Comparison of ENCODE assay signal across 6 cellular contexts in genomic region chr19:14551134-14552007, GRCh38. TPM values are rescaled to one million over a fixed set of nuclear protein-coding genes. Genes with fewer than 3 reads are reported as not detected.
DNase-seq lines count a peak whose midpoint lies in the region; ATAC-seq and TF ChIP-seq lines count a peak whose summit lies in the region.
"Not testable (repeated sequence)": the region's sequence is repeated elsewhere in the genome, so short reads cannot be mapped to it uniquely, and the experiment has no call there.

No MANE protein-coding gene starts in this region.

- not testable (repeated sequence) for H2BK120ac ChIP-seq in mesendoderm (ENCODE audit: low read depth, low read length)

- WGBS in mesendoderm (ENCODE audit: extremely low coverage, insufficient coverage, low lambda C conversion rate) = no CpG with 5 or more reads among the region's 13 CpGs

- peaks cover 20% of the 10 kb centered on the region for H3K36me3 ChIP-seq in DND-41 (ENCODE audit: insufficient read depth, low read length)
- not testable (repeated sequence) for H3K36me3 ChIP-seq in mesendoderm (ENCODE audit: control insufficient read depth, insufficient read depth, low read length)

- H3K79me1 ChIP-seq in mesendoderm (ENCODE audit: low read length) = not testable (repeated sequence)

- not testable (repeated sequence) for H3K27ac ChIP-seq in DND-41 (ENCODE audit: low read length); mesendoderm (ENCODE audit: low read depth, low read length)

- H4K8ac ChIP-seq in mesendoderm (ENCODE audit: low read depth, low read length) = not testable (repeated sequence)

- H3K4me3 ChIP-seq in DND-41 (ENCODE audit: low read depth in 1 of 2, low read length in 2 of 2); mesendoderm (ENCODE audit: low read length): not testable (repeated sequence)

- H2BK5ac ChIP-seq in mesendoderm (ENCODE audit: low read length) = not testable (repeated sequence)

- H3K56ac ChIP-seq in mesendoderm (ENCODE audit: low read length) = not testable (repeated sequence)

- not testable (repeated sequence) for H3K27me3 ChIP-seq in DND-41 (ENCODE audit: insufficient read depth, low read length, poor library complexity); mesendoderm (ENCODE audit: insufficient read depth, low read length, poor library complexity)

- not testable (repeated sequence) for H3K23ac ChIP-seq in mesendoderm (ENCODE audit: low read length)

- not testable (repeated sequence) for H3K9me3 ChIP-seq in DND-41 (ENCODE audit: insufficient read depth, low read length, severe bottlenecking)

- peaks cover 60% of the 10 kb centered on the region for H4K20me1 ChIP-seq in DND-41 (ENCODE audit: insufficient read depth, low read length)

- H3K4me2 ChIP-seq in DND-41 (ENCODE audit: insufficient read depth, low read length); mesendoderm (ENCODE audit: low read length): not testable (repeated sequence)

- not testable (repeated sequence) for H3K9ac ChIP-seq in DND-41 (ENCODE audit: low read depth, low read length)
- peak overlapping the region; percentile 29 for H3K9ac ChIP-seq in mesendoderm (ENCODE audit: low read length)

- not testable (repeated sequence) for H2BK15ac ChIP-seq in mesendoderm (replicated peaks; ENCODE audit: low read depth)

- not testable (repeated sequence) for H3K4me1 ChIP-seq in DND-41 (ENCODE audit: insufficient read depth, low read length); mesendoderm (ENCODE audit: control insufficient read depth, low read depth, low read length)

- peak; percentile 89 for ATAC-seq in DND-41 (ENCODE audit: insufficient read depth, low read depth)

- H4K5ac ChIP-seq in mesendoderm (ENCODE audit: low read length) = not testable (repeated sequence)

- H2AFZ ChIP-seq in DND-41 (ENCODE audit: low read depth, low read length) = not testable (repeated sequence)

- H3K4ac ChIP-seq in mesendoderm (ENCODE audit: low read depth, low read length) = not testable (repeated sequence)

- H3K79me2 ChIP-seq in DND-41 (ENCODE audit: insufficient read depth, low read length) = peaks cover 86% of the 10 kb centered on the region
- not testable (repeated sequence) for H3K79me2 ChIP-seq in mesendoderm (ENCODE audit: control insufficient read depth, insufficient read depth, low read length)

- not testable (repeated sequence) for H2AK5ac ChIP-seq in mesendoderm (ENCODE audit: low read length)

- TF ChIP-seq CTCF in DND-41 (IDR thresholded peaks at IDR 0.05; ENCODE audit: borderline replicate concordance, extremely low read depth, low read length, poor library complexity, severe bottlenecking) = peak; percentile 32

- DNase-seq in DND-41 (peak; percentile 67), NCI-H1694 (lab: John Stamatoyannopoulos, UW) (peak; percentile 23), cerebellar cortex (ENCODE audit: low spot score) (peak; percentile 71), mesendoderm (peak; percentile 90)
- peak; percentile 70 to 71 for DNase-seq in activated CD4-positive, alpha-beta T cell treated with anti-CD3 and anti-CD28 coated beads for 4 hours
- DNase-seq in stimulated activated CD8-positive, alpha-beta memory T cell treated with anti-CD3 and anti-CD28 coated beads, Interleukin-15, amount 100 ng/mL, for 48 hours (ENCODE audit: low read depth in 2 of 2) = peak; percentile 44 to 61

- not testable (repeated sequence) for H3K18ac ChIP-seq in mesendoderm (ENCODE audit: low read length)

RNA-seq across cellular contexts. Expression of gene NDUFB7, which starts 20.5 kb away (rescaled TPM):
- 158 TPM for polyA plus RNA-seq in mesendoderm (2013, experiment 1 of 2)
- 164 TPM for polyA plus RNA-seq in mesendoderm (2013, experiment 2 of 2)

RNA-seq across cellular contexts. Expression of gene TECR, which starts 22.0 kb away (rescaled TPM):
- polyA plus RNA-seq in mesendoderm (2013, experiment 1 of 2) = 154 TPM
- 152 TPM for polyA plus RNA-seq in mesendoderm (2013, experiment 2 of 2)

RNA-seq across cellular contexts. Expression of gene CLEC17A, which starts 31.5 kb away (rescaled TPM):
- polyA plus RNA-seq in mesendoderm (2013, experiment 1 of 2) = 0.03 TPM
- polyA plus RNA-seq in mesendoderm (2013, experiment 2 of 2) = not detected

RNA-seq across cellular contexts. Expression of gene DNAJB1, which starts 33.2 kb away (rescaled TPM):
- polyA plus RNA-seq in mesendoderm (2013, experiment 1 of 2) = 28.6 TPM
- 30.0 TPM for polyA plus RNA-seq in mesendoderm (2013, experiment 2 of 2)

RNA-seq across cellular contexts. Expression of gene GIPC1, which starts 55.4 kb away (rescaled TPM):
- polyA plus RNA-seq in mesendoderm (2013, experiment 1 of 2) = 47.1 TPM
- 46.7 TPM for polyA plus RNA-seq in mesendoderm (2013, experiment 2 of 2)

Comparison
In these comparisons a context has a peak if more than half of its experiments do, and no peak if none do; other contexts are left out.
1. DNase-seq: peak in every context shown above with its lines; median percentile 90 in mesendoderm; 71 in cerebellar cortex; 70 in activated CD4-positive, alpha-beta T cell treated with anti-CD3 and anti-CD28 coated beads for 4 hours; 67 in DND-41; 52 in stimulated activated CD8-positive, alpha-beta memory T cell treated with anti-CD3 and anti-CD28 coated beads, Interleukin-15, amount 100 ng/mL, for 48 hours; 23 in NCI-H1694.